In genomic region chr3:12193485-12194165, GRCh38 we compare ENCODE assay signal across 1 cellular context.
TF ChIP-seq lines count a peak whose summit lies in the region.

No MANE protein-coding gene starts in this region.

TF ChIP-seq in HEK293, 187 proteins besides CTCF, POLR2A, EP300 and RAD21 (continued from another document):
- no peak for TF ChIP-seq ZNF18 (tag by site-specific recombination; IDR thresholded peaks at IDR 0.05)
- TF ChIP-seq IKZF3 (tag by site-specific recombination; IDR thresholded peaks at IDR 0.05): no peak
- no peak for TF ChIP-seq ZSCAN4 (tag by site-specific recombination; IDR thresholded peaks at IDR 0.05)
- no peak for TF ChIP-seq ZNF26 (tag by site-specific recombination; IDR thresholded peaks at IDR 0.05)
- TF ChIP-seq SALL2 (tag by site-specific recombination; IDR thresholded peaks at IDR 0.05; ENCODE audit: borderline replicate concordance): no peak
- no peak for TF ChIP-seq ZFP3 (tag by site-specific recombination; IDR thresholded peaks at IDR 0.05; ENCODE audit: low read depth)
- TF ChIP-seq ZNF777 (tag by site-specific recombination; IDR thresholded peaks at IDR 0.05; ENCODE audit: borderline replicate concordance): no peak
- peak; percentile 78 for TF ChIP-seq ZNF549 (tag by site-specific recombination; IDR thresholded peaks at IDR 0.05)
- no peak for TF ChIP-seq ZNF133 (tag by site-specific recombination; IDR thresholded peaks at IDR 0.05)
- peak; percentile 66 for TF ChIP-seq SCRT2 (tag by site-specific recombination; IDR thresholded peaks at IDR 0.05)
- peak; percentile 56 for TF ChIP-seq SP7 (tag by site-specific recombination; IDR thresholded peaks at IDR 0.05)
- no peak for TF ChIP-seq WT1 (tag by site-specific recombination; IDR thresholded peaks at IDR 0.05)
- TF ChIP-seq ZNF221 (tag by site-specific recombination; IDR thresholded peaks at IDR 0.05; ENCODE audit: borderline replicate concordance): no peak
- TF ChIP-seq OSR2 (tag by site-specific recombination; IDR thresholded peaks at IDR 0.05): no peak
- TF ChIP-seq ZNF341 (tag by site-specific recombination; IDR thresholded peaks at IDR 0.05; ENCODE audit: low read depth): no peak
- peak; percentile 81 for TF ChIP-seq ZNF366 (tag by site-specific recombination; conservative IDR thresholded peaks at IDR 0.05)
- TF ChIP-seq, protein P1, sequence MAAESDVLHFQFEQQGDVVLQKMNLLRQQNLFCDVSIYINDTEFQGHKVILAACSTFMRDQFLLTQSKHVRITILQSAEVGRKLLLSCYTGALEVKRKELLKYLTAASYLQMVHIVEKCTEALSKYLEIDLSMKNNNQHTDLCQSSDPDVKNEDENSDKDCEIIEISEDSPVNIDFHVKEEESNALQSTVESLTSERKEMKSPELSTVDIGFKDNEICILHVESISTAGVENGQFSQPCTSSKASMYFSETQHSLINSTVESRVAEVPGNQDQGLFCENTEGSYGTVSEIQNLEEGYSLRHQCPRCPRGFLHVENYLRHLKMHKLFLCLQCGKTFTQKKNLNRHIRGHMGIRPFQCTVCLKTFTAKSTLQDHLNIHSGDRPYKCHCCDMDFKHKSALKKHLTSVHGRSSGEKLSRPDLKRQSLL (tag by site-specific recombination; IDR thresholded peaks at IDR 0.05): no peak
- TF ChIP-seq PRDM6 (tag by site-specific recombination; IDR thresholded peaks at IDR 0.05): peak; percentile 83
- TF ChIP-seq ZNF791 (tag by site-specific recombination; IDR thresholded peaks at IDR 0.05): no peak
- TF ChIP-seq ZNF473 (tag by site-specific recombination; IDR thresholded peaks at IDR 0.05): no peak
- TF ChIP-seq ZNF394 (tag by site-specific recombination; IDR thresholded peaks at IDR 0.05; ENCODE audit: borderline replicate concordance): peak; percentile 51; the same call in 1 of the 2 replicates
- no peak for TF ChIP-seq ZNF521 (tag by site-specific recombination; IDR thresholded peaks at IDR 0.05)
- no peak for TF ChIP-seq ZNF596 (tag by site-specific recombination; IDR thresholded peaks at IDR 0.05)
- TF ChIP-seq ZFP69B (tag by site-specific recombination; IDR thresholded peaks at IDR 0.05): no peak
- TF ChIP-seq KLF17 (tag by site-specific recombination; IDR thresholded peaks at IDR 0.05): no peak
- TF ChIP-seq ZNF692 (tag by site-specific recombination; IDR thresholded peaks at IDR 0.05): no peak
